In the genomic region with DNA sequence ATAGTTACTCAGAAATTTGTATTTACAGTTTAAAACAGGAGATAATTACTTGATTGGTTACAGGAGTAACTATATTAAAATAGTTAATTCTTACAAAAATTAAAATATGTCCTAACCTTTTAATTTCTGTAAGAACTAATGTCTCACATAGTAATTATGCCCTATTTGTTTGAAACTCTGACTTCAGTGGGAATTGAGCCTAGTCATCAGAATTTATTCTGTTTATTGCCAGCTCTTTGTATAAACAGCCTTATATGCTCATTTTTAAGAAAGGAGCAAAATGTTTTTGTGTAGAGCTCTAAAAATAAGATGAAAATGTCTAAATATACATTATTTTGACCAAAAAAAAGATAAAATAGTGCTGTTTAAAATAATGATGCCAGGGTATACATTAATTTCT, we compare ENCODE assay signal across 25 cellular contexts.
"Had no signal": no experiment of that assay in that cellular context is flagged by ENCODE, and none has a peak within 500 bp of the region (broad histone marks: within the 10 kb centered on the region; RNA-seq: fewer than 3 reads in every experiment).

No MANE protein-coding gene starts in this region.

- H3K79me2 ChIP-seq: parathyroid adenoma had no signal

- H3K27me3 ChIP-seq: neural progenitor cell, spleen, stomach, thyroid gland, tibial nerve, upper lobe of left lung, vagina had no signal

- H3K4me2 ChIP-seq: neural progenitor cell, smooth muscle cell had no signal

- H3K4me3 ChIP-seq: neural progenitor cell, psoas muscle, skin epidermis, smooth muscle cell, spleen, stomach, thoracic aorta, thyroid gland, tibial nerve, upper lobe of left lung, vagina had no signal

- H3K9ac ChIP-seq: neural progenitor cell, parathyroid adenoma had no signal

- H2AFZ ChIP-seq: neural progenitor cell, parathyroid adenoma had no signal

- H3K9me3 ChIP-seq: psoas muscle, spleen, stomach, thoracic aorta, thyroid gland, tibial nerve, upper lobe of left lung, vagina had no signal

- DNase-seq: naive thymus-derived CD4-positive, alpha-beta T cell; natural killer cell; occipital lobe; posterior cingulate gyrus; psoas muscle; right cardiac atrium; spleen; stimulated activated CD4-positive, alpha-beta T cell treated with anti-CD3 and anti-CD28 coated beads, Interleukin-12 subunit alpha, Interleukin-12 subunit beta, amount 100 ng/mL, for 4 hours; stimulated activated CD4-positive, alpha-beta T cell treated with anti-CD3 and anti-CD28 coated beads, Interleukin-1b, Interleukin-23, amount 100 ng/mL, for 48 hours; stimulated activated CD4-positive, alpha-beta T cell treated with anti-CD3 and anti-CD28 coated beads, Interleukin-4, amount 100 ng/mL, for 24 hours; stimulated activated naive B cell treated with anti-CD40 and anti-IgM and Interleukin-4, amounts not matched to agents 10 μg/mL and 1 μg/mL and 100 μg/mL, for 72 hours; stimulated activated naive CD4-positive, alpha-beta T cell treated with Interleukin-2 at 50 U/mL for 16 hours; stomach; thyroid gland; trophoblast cell; upper lobe of left lung had no signal

- H3K27ac ChIP-seq: neural progenitor cell, parathyroid adenoma, psoas muscle, skin epidermis, spleen, stomach, thoracic aorta, thyroid gland, tibial nerve, upper lobe of left lung, vagina had no signal

- H3K4me1 ChIP-seq: neural progenitor cell, parathyroid adenoma, psoas muscle, spleen, stomach, thyroid gland, tibial nerve, upper lobe of left lung, vagina had no signal

- ATAC-seq: naive thymus-derived CD4-positive, alpha-beta T cell; natural killer cell; psoas muscle; right cardiac atrium; sciatic nerve; stimulated activated effector memory CD8-positive, alpha-beta T cell treated with anti-CD3 and anti-CD28 coated beads, Interleukin-12 subunit alpha, Interleukin-12 subunit beta, amount 100 ng/mL, for 72 hours; stimulated activated naive B cell treated with anti-CD40 and anti-IgM and Interleukin-4, amounts not matched to agents 10 μg/mL and 1 μg/mL and 100 μg/mL, for 72 hours had no signal
